ENCODE assay signal across 19 cellular contexts in genomic region chr7:141706394-141707064, GRCh38. TPM values are rescaled to one million over a fixed set of nuclear protein-coding genes. Genes with fewer than 3 reads are reported as not detected.
"Had no signal": no experiment of that assay in that cellular context is flagged by ENCODE, and none has a peak within 500 bp of the region (broad histone marks: within the 10 kb centered on the region; RNA-seq: fewer than 3 reads in every experiment).

No MANE protein-coding gene starts in this region.

- H3K36me3 Mint-ChIP-seq: neural progenitor cell, type B pancreatic cell had no signal

- DNase-seq: activated CD4-positive, CD25-positive, alpha-beta regulatory T cell treated with anti-CD3 and anti-CD28 coated beads, Interleukin-2, amount 50 U/mL, for 72 hours; activated naive CD4-positive, alpha-beta T cell treated with Interleukin-2 at 50 U/mL for 16 hours; activated T-cell treated with anti-CD3 and anti-CD28 coated beads for 4 hours; aorta; cerebellar nuclear complex; effector memory CD4-positive, alpha-beta T cell; gastrocnemius medialis; heart right ventricle; left colon; lower lobe of right lung; midbrain; sigmoid colon; spleen; stimulated activated naive CD8-positive, alpha-beta T cell treated with anti-CD3 and anti-CD28 coated beads, Interleukin-15, amount 100 ng/mL, for 72 hours had no signal

- H3K9me3 Mint-ChIP-seq: activated T-helper 17 cell treated with anti-CD3 and anti-CD28 coated beads, Interleukin-2, amount 50 U/mL, for 72 hours; neural progenitor cell; stimulated activated naive CD8-positive, alpha-beta T cell treated with anti-CD3 and anti-CD28 coated beads, Interleukin-15, amount 100 ng/mL, for 72 hours; type B pancreatic cell had no signal

- H3K4me1 Mint-ChIP-seq: activated T-helper 17 cell treated with anti-CD3 and anti-CD28 coated beads, Interleukin-2, amount 50 U/mL, for 72 hours had no signal

- H3K4me3 Mint-ChIP-seq: activated T-helper 17 cell treated with anti-CD3 and anti-CD28 coated beads, Interleukin-2, amount 50 U/mL, for 72 hours; neural progenitor cell; stimulated activated naive CD8-positive, alpha-beta T cell treated with anti-CD3 and anti-CD28 coated beads, Interleukin-15, amount 100 ng/mL, for 72 hours; type B pancreatic cell had no signal

- ATAC-seq: activated T-helper 17 cell treated with anti-CD3 and anti-CD28 coated beads, Interleukin-2, amount 50 U/mL, for 72 hours; gastrocnemius medialis; heart right ventricle; lower lobe of right lung; stimulated activated naive CD8-positive, alpha-beta T cell treated with anti-CD3 and anti-CD28 coated beads, Interleukin-15, amount 100 ng/mL, for 72 hours had no signal

- H3K27ac Mint-ChIP-seq: activated T-helper 17 cell treated with anti-CD3 and anti-CD28 coated beads, Interleukin-2, amount 50 U/mL, for 72 hours; neural progenitor cell; stimulated activated naive CD8-positive, alpha-beta T cell treated with anti-CD3 and anti-CD28 coated beads, Interleukin-15, amount 100 ng/mL, for 72 hours; type B pancreatic cell had no signal

RNA-seq across cellular contexts. Expression of gene WEE2, which starts 1.6 kb away (rescaled TPM):
- total RNA-seq: gastrocnemius medialis, left colon, lower lobe of right lung, myocyte, osteocyte, sigmoid colon, spleen had no signal

RNA-seq across cellular contexts. Expression of gene TAS2R3, which starts 57.4 kb away (rescaled TPM):
- total RNA-seq: myocyte had no signal
